8 cellular contexts compared by ENCODE assay signal in the genomic region with DNA sequence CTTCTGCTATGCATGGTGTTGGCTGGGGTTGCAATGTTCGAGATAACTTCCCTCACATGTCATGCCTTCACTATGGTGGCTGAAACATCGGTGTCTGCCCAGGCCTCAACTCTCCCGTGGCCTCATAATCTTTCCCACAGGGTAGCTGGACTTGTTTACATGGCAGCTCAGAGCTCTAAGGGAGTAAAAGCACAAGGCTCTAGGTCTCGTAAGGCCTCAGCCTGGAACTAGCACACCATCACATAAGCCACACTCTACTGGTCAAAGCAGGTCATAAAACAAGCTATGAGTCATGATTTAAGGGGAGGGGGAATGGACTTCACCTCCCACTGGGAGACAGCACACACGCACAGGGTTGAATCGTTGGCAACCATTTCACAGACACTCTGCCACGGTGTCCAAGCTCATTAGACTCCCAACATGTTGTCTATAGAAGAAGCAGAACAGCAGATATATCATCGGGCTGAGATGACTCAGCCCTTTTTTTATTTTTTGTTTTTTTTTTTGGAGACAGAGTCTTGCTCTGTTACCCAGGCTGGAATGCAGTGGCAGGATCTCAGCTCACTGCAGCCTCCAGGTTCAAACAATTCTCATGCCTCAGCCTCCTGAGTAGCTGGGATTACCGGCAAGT.
DNase-seq lines count a peak whose midpoint lies in the region; ATAC-seq and TF ChIP-seq lines count a peak whose summit lies in the region.

No MANE protein-coding gene starts in this region.

- H2BK120ac ChIP-seq in mesenchymal stem cell (ENCODE audit: low read depth, low read length), result peak overlapping the region; percentile 43

- peak overlapping the region; percentile 55 for H4K91ac ChIP-seq in mesenchymal stem cell (ENCODE audit: low read length)

- H3K9me3 ChIP-seq in mesenchymal stem cell (ENCODE audit: control insufficient read depth, low read length), result no peaks in the 10 kb centered on the region

- H2BK5ac ChIP-seq in mesenchymal stem cell (ENCODE audit: low read depth, low read length, poor library complexity, severe bottlenecking), result no peak overlapping the region

- no peak overlapping the region for H3K4me3 ChIP-seq in AG04449 (ENCODE audit: low read depth, low read length)
- H3K4me3 ChIP-seq in mesenchymal stem cell (ENCODE audit: insufficient read depth in 1 of 2, low read depth in 1 of 2, low read length in 2 of 2), result no peak overlapping the region

- no peak overlapping the region for H3K14ac ChIP-seq in mesenchymal stem cell (ENCODE audit: low read length in 2 of 2)

- WGBS in mesenchymal stem cell, result 18% methylated on average over 8 of the region's 9 CpGs

- H4K8ac ChIP-seq in mesenchymal stem cell (ENCODE audit: low read length), result peak overlapping the region; percentile 47

- H2BK15ac ChIP-seq in mesenchymal stem cell (ENCODE audit: low read depth, poor library complexity, severe bottlenecking), result peak overlapping the region; percentile 6

- H3K4ac ChIP-seq in mesenchymal stem cell (ENCODE audit: low read depth in 1 of 2, low read length in 2 of 2), result peak overlapping the region in 1 of 2 experiments; percentile 39

- ATAC-seq in GM18909 (IDR thresholded peaks at IDR 0.05; ENCODE audit: poor library complexity, unreplicated experiment), result no peak

- H2AFZ ChIP-seq in mesenchymal stem cell (ENCODE audit: low read depth, low read length), result no peak overlapping the region

- H3K23ac ChIP-seq in mesenchymal stem cell (ENCODE audit: low read length in 2 of 2), result no peak overlapping the region

- peak overlapping the region; percentile 46 to 49 for H3K18ac ChIP-seq in mesenchymal stem cell (ENCODE audit: low read depth in 1 of 2, low read length in 2 of 2)

- H3K4me1 ChIP-seq in mesenchymal stem cell (ENCODE audit: control insufficient read depth, insufficient read depth, low read depth, low read length), result peaks cover 20% of the 10 kb centered on the region

- no peak for TF ChIP-seq CTCF in AG04449 (IDR thresholded peaks at IDR 0.05; ENCODE audit: insufficient read depth, low read length, missing control alignments)

- no peaks in the 10 kb centered on the region for H3K27me3 ChIP-seq in mesenchymal stem cell (ENCODE audit: control insufficient read depth in 1 of 2, insufficient read depth in 1 of 2, low read length in 2 of 2)

- no peaks in the 10 kb centered on the region for H3K79me1 ChIP-seq in mesenchymal stem cell (replicated peaks; ENCODE audit: low read length, poor library complexity, severe bottlenecking)

- POLR2A ChIA-PET in AG04449 (lab: Yijun Ruan, JAX), result interaction anchor here (0.7 to 3.3 kb wide), 10 partner anchors 38 to 376 kb away, joined by 3 to 21 read pairs (median 6); a partner anchor contains a TSS

- peak overlapping the region; percentile 11 to 89 for H2BK12ac ChIP-seq in mesenchymal stem cell (ENCODE audit: low read length in 2 of 2)

- H3K36me3 ChIP-seq in mesenchymal stem cell (ENCODE audit: control insufficient read depth in 1 of 2, insufficient read depth in 2 of 2, low read depth in 1 of 2, low read length in 2 of 2), result no peaks in the 10 kb centered on the region

- peak overlapping the region; percentile 68 for H3K9ac ChIP-seq in mesenchymal stem cell (ENCODE audit: low read length)

- H3K4me2 ChIP-seq in mesenchymal stem cell (ENCODE audit: low read length, poor library complexity, severe bottlenecking), result no peak overlapping the region

- DNase-seq in AG04449 (ENCODE audit: low read depth, low spot score) (peak; percentile 97), LoVo (ENCODE audit: low spot score) (peak; percentile 82), dedifferentiated amniotic fluid mesenchymal stem cell (ENCODE audit: extremely low spot score) (peak; percentile 95), mesenchymal stem cell (peak; percentile 100), SKM-1 treated with dmso at 0.1 percent for 144 hours (lab: John Stamatoyannopoulos, UW; ENCODE audit: unreplicated experiment) (no peak), UCSD-AML1 (lab: John Stamatoyannopoulos, UW; ENCODE audit: unreplicated experiment) (no peak), NCI-H82 (lab: John Stamatoyannopoulos, UW) (no peak)

- peak overlapping the region; percentile 90 for H3K27ac ChIP-seq in mesenchymal stem cell (ENCODE audit: low read length, poor library complexity, severe bottlenecking)

- no peak overlapping the region for H2AK5ac ChIP-seq in mesenchymal stem cell (ENCODE audit: low read length, severe bottlenecking)

- CTCF ChIA-PET in AG04449 (lab: Yijun Ruan, JAX), result interaction anchor here (1.0 to 26.2 kb wide), 13 partner anchors 9 to 172 kb away, joined by 3 to 678 read pairs (median 8); a partner anchor contains a TSS

Comparison
In these comparisons a context has a peak if more than half of its experiments do, and no peak if none do; other contexts are left out.
1. DNase-seq: peak in AG04449 (single experiment), LoVo (single experiment), dedifferentiated amniotic fluid mesenchymal stem cell (single experiment) and mesenchymal stem cell (single experiment); none in SKM-1 treated with dmso at 0.1 percent for 144 hours (single experiment), UCSD-AML1 (single experiment) and NCI-H82 (single experiment).